In the genomic region with DNA sequence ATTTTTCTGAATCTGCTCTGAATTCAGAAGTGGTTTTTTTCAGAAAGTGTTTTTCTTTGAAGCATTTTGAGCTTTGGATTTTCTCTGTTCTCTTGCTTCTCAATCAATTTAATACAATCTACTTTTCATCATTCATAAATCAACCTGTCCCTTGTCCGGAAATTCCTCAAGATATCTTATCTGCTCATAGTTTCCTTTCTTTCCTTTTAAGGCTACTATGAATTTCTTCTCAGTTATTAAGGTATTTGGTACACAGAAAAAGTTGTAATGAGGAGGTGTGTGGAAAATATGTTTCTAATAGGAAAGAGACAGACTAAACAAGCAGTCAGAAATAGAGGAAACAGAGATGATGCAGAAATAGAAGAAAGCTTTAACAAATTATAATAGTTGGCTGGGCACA, we compare ENCODE assay signal across 27 cellular contexts. TPM values are rescaled to one million over a fixed set of nuclear protein-coding genes. Genes with fewer than 3 reads are reported as not detected.
A peak's percentile ranks its signal among the peaks of the same experiment; 100 is the strongest.
DNase-seq lines count a peak whose midpoint lies in the region; ATAC-seq and TF ChIP-seq lines count a peak whose summit lies in the region.
"Had no signal": no experiment of that assay in that cellular context is flagged by ENCODE, and none has a peak within 500 bp of the region (broad histone marks: within the 10 kb centered on the region; RNA-seq: fewer than 3 reads in every experiment).

No MANE protein-coding gene starts in this region.

- H3K4me1 Mint-ChIP-seq in activated naive CD4-positive, alpha-beta T cell treated with anti-CD3 and anti-CD28 coated beads, Interleukin-2, amount 50 U/mL, for 24 hours, result peaks cover 20% of the 10 kb centered on the region
- peaks cover 4% of the 10 kb centered on the region for H3K4me1 Mint-ChIP-seq in mesothelial cell of epicardium

- TF ChIP-seq CTCF in mesothelial cell of epicardium (IDR thresholded peaks at IDR 0.05; ENCODE audit: unreplicated experiment), result no peak

- H3K36me3 Mint-ChIP-seq in activated naive CD4-positive, alpha-beta T cell treated with anti-CD3 and anti-CD28 coated beads, Interleukin-2, amount 50 U/mL, for 24 hours, result no peaks in the 10 kb centered on the region
- no peaks in the 10 kb centered on the region for H3K36me3 Mint-ChIP-seq in mesothelial cell of epicardium
- H3K36me3 Mint-ChIP-seq: CD8-positive, alpha-beta T cell had no signal

- H3K4me3 Mint-ChIP-seq in activated naive CD4-positive, alpha-beta T cell treated with anti-CD3 and anti-CD28 coated beads, Interleukin-2, amount 50 U/mL, for 24 hours, result no peak overlapping the region
- H3K4me3 Mint-ChIP-seq in mesothelial cell of epicardium, result no peak overlapping the region
- H3K4me3 Mint-ChIP-seq: B cell; CD8-positive, alpha-beta T cell; HFFc6 had no signal

- no peak for ATAC-seq in stimulated activated naive CD8-positive, alpha-beta T cell treated with anti-CD3 and anti-CD28 coated beads, Interleukin-15, Interleukin-2, amounts not matched to agents 100 U/mL and 50 U/mL, for 24 hours
- ATAC-seq: A549; CD8-positive, alpha-beta T cell; GM12878; Right ventricle myocardium inferior had no signal

- peak overlapping the region; percentile 90 for H3K27ac Mint-ChIP-seq in activated naive CD4-positive, alpha-beta T cell treated with anti-CD3 and anti-CD28 coated beads, Interleukin-2, amount 50 U/mL, for 24 hours
- peak overlapping the region; percentile 60 for H3K27ac Mint-ChIP-seq in mesothelial cell of epicardium
- H3K27ac Mint-ChIP-seq: B cell; CD8-positive, alpha-beta T cell; HFFc6 had no signal

- no peak for DNase-seq in activated naive CD4-positive, alpha-beta T cell treated with Interleukin-2 at 50 U/mL for 16 hours
- DNase-seq in amniotic epithelial cell (ENCODE audit: low read depth), result peak; percentile 58
- no peak for DNase-seq in mesothelial cell of epicardium (ENCODE audit: low spot score in 2 of 2, unreplicated experiment in 2 of 2)
- no peak for DNase-seq in NCI-H187 (lab: John Stamatoyannopoulos, UW)
- no peak for DNase-seq in stimulated activated naive CD8-positive, alpha-beta T cell treated with anti-CD3 and anti-CD28 coated beads, Interleukin-15, Interleukin-2, amounts not matched to agents 100 U/mL and 50 U/mL, for 24 hours
- DNase-seq in NCI-H1105 treated with DMSO at 0.1 percent for 48 hours (lab: John Stamatoyannopoulos, UW), result no peak
- DNase-seq: Caco-2; CD8-positive, alpha-beta T cell; DMS 273 treated with DMSO at 0.1 percent for 48 hours; DMS79; EL; GDM1; GOT3; HFFc6; KG1; MG63; NCI-H1694; NCI-H2081; NCI-H2227 treated with DMSO at 0.1 percent for 48 hours; NCI-H526 treated with DMSO at 0.1 percent for 48 hours; PC-9; SJCRH30 had no signal

- H3K9me3 Mint-ChIP-seq in activated naive CD4-positive, alpha-beta T cell treated with anti-CD3 and anti-CD28 coated beads, Interleukin-2, amount 50 U/mL, for 24 hours, result no peaks in the 10 kb centered on the region
- H3K9me3 Mint-ChIP-seq in mesothelial cell of epicardium, result peaks cover 4% of the 10 kb centered on the region
- H3K9me3 Mint-ChIP-seq: CD8-positive, alpha-beta T cell; HFFc6 had no signal

- no peaks in the 10 kb centered on the region for H3K27me3 Mint-ChIP-seq in activated naive CD4-positive, alpha-beta T cell treated with anti-CD3 and anti-CD28 coated beads, Interleukin-2, amount 50 U/mL, for 24 hours
- no peaks in the 10 kb centered on the region for H3K27me3 Mint-ChIP-seq in mesothelial cell of epicardium (ENCODE audit: low read depth)
- H3K27me3 Mint-ChIP-seq: B cell had no signal

RNA-seq across cellular contexts. Expression of a gene that starts 14.4 kb away (rescaled TPM):
- 73.9 to 83.5 TPM (median 76.5 TPM) in 3 replicates for total RNA-seq in mesothelial cell of epicardium

RNA-seq across cellular contexts. Expression of a gene that starts 14.6 kb away (rescaled TPM):
- total RNA-seq in mesothelial cell of epicardium, result 15.3 to 16.5 TPM (median 16.2 TPM) in 3 replicates
